ENCODE assay signal across 8 cellular contexts in the genomic region with DNA sequence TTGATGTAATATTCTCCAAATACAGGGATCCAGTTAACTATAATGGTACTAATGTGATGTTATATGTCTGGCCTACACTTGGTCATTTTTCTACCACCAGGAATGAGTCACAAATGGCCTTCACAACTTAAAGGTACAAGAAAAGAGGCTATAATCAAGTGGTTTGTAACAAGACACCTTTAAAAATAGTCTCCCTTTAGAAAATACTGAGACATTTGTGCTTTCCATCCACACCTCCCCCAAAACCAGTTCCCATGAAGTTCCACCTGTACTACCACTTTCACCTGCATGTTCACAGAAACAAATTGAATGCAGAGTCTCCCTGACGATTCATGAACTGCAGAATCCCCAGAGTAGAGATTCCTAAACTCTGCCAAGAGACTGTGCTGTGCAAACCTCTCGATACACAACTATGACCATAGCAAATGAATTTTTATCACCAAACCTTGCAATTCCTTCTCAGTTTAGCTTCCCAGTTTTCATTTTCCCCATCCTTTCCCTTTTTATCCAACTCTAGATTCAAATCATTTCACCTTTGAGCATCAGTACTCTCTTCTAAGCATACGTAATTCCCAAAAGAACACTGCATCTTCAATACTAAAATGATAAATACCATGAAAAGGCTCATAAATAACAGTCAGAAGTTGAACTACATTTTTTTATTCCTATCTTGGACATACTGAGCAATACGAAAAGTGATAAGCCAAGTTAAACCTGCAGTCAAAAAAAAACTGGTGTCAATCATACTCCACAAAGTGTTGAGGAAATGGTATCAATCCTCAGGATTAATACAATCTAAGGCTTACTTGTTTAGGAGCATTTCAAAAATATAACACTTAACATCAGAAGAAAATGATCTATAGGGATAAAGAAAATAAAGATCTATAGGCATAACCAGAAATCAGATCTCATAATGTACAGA. TPM values are rescaled to one million over a fixed set of nuclear protein-coding genes. Genes with fewer than 3 reads are reported as not detected.
A peak's percentile ranks its signal among the peaks of the same experiment; 100 is the strongest.
DNase-seq lines count a peak whose midpoint lies in the region; ATAC-seq and TF ChIP-seq lines count a peak whose summit lies in the region.

No MANE protein-coding gene starts in this region.

- in situ Hi-C loops in IMR-90 (cut with MboI; ENCODE audit: low sequenced_read_pairs), result loop anchor here (5.0 to 10.0 kb wide), 3 partner anchors 328 to 755 kb away; no protein-coding TSS in a partner anchor

- H2AK5ac ChIP-seq in IMR-90 (ENCODE audit: low read depth, low read length) (peak overlapping the region; percentile 73), mesendoderm (ENCODE audit: low read length) (no peak overlapping the region)

- H4K5ac ChIP-seq in IMR-90 (ENCODE audit: low read depth, low read length) (peak overlapping the region; percentile 71; the same call in 1 of the 2 replicates), mesendoderm (ENCODE audit: low read length) (no peak overlapping the region)

- H3K9ac ChIP-seq in BLaER1 (peak overlapping the region; percentile 59), IMR-90 (ENCODE audit: low read depth, low read length) (peak overlapping the region; percentile 79), mesendoderm (ENCODE audit: low read length) (no peak overlapping the region)

- WGBS in IMR-90 (ENCODE audit: extremely low coverage in 2 of 2, insufficient read length in 1 of 2), 2 experiments, result 14% methylated on average over 1 of the region's 4 CpGs; no CpG with 5 or more reads in 1 of the 2 experiments
- 100% methylated on average over 1 of the region's 4 CpGs for WGBS in mesendoderm (ENCODE audit: extremely low coverage, insufficient coverage, low lambda C conversion rate)

- H3K36me3 ChIP-seq in BLaER1 (peaks cover 52% of the 10 kb centered on the region), IMR-90 (ENCODE audit: control insufficient read depth, insufficient read depth, low read length) (peaks cover 28% of the 10 kb centered on the region), breast epithelium (no peaks in the 10 kb centered on the region), muscle layer of duodenum (ENCODE audit: control insufficient read depth in 1 of 2, insufficient read depth in 2 of 2, low read length in 2 of 2) (peaks cover 16 to 29% of the 10 kb centered on the region in 2 donors), mesendoderm (ENCODE audit: control insufficient read depth, insufficient read depth, low read length) (no peaks in the 10 kb centered on the region)

- H2AFZ ChIP-seq in IMR-90 (replicated peaks; ENCODE audit: low read length, poor library complexity), result no peak overlapping the region

- H2BK20ac ChIP-seq in IMR-90 (ENCODE audit: low read depth, low read length), result peak overlapping the region; percentile 70; the same call in 1 of the 2 replicates

- POLR2A ChIA-PET in IMR-90 (lab: Charles Lee; ENCODE audit: unreplicated experiment), result interaction anchor here (0.6 kb wide), 1 partner anchor 559 kb away, joined by 3 read pairs; no protein-coding TSS in a partner anchor

- dilution Hi-C loops in IMR-90 (cut with HindIII; ENCODE audit: low sequenced_read_pairs, unreplicated experiment), result no loop called here

- BruUV-seq in IMR-90 (replicated peaks; lab: Mats Ljungman, UMichigan), result no TSS peak

- TF ChIP-seq RAD21 in IMR-90 (IDR thresholded peaks at IDR 0.05; ENCODE audit: low read length), result no peak

- TF ChIP-seq CTCF in IMR-90 (conservative IDR thresholded peaks at IDR 0.05; ENCODE audit: low read depth, low read length), result no peak
- no peak for TF ChIP-seq CTCF in breast epithelium (IDR thresholded peaks at IDR 0.05)

- H3K14ac ChIP-seq in IMR-90 (replicated peaks; ENCODE audit: low read depth, low read length), result peak overlapping the region; percentile 53

- peak overlapping the region; percentile 92 for H3K4me2 ChIP-seq in BLaER1
- peak overlapping the region; percentile 99 for H3K4me2 ChIP-seq in IMR-90 (ENCODE audit: low read depth, low read length)
- H3K4me2 ChIP-seq in mesendoderm (ENCODE audit: low read length), result no peak overlapping the region

- H3K23ac ChIP-seq in IMR-90 (ENCODE audit: low read depth, low read length) (peak overlapping the region; percentile 75), mesendoderm (ENCODE audit: low read length) (no peak overlapping the region)

- H4K8ac ChIP-seq in IMR-90 (ENCODE audit: low read depth in 2 of 2, low read length in 2 of 2) (peak overlapping the region; percentile 10 to 20; a peak in 3 of 4 replicates), mesendoderm (ENCODE audit: low read depth, low read length) (no peak overlapping the region)

- H3K27me3 ChIP-seq in BLaER1 (no peaks in the 10 kb centered on the region), IMR-90 (ENCODE audit: control insufficient read depth, insufficient read depth, low read length) (no peaks in the 10 kb centered on the region), breast epithelium (no peaks in the 10 kb centered on the region), muscle layer of duodenum (ENCODE audit: low read depth, low read length) (no peaks in the 10 kb centered on the region), mesendoderm (ENCODE audit: insufficient read depth, low read length, poor library complexity) (no peaks in the 10 kb centered on the region)

- peak overlapping the region; percentile 23; the same call in 1 of the 2 replicates for H2BK120ac ChIP-seq in IMR-90 (ENCODE audit: low read depth, low read length)
- H2BK120ac ChIP-seq in mesendoderm (ENCODE audit: low read depth, low read length), result no peak overlapping the region

- peak overlapping the region; percentile 100 for H3K4me3 ChIP-seq in BLaER1
- peak overlapping the region; percentile 50 for H3K4me3 ChIP-seq in IMR-90 (ENCODE audit: insufficient read depth, low read depth, low read length)
- peak overlapping the region; percentile 66 to 100 (median 95) for H3K4me3 ChIP-seq in breast epithelium
- H3K4me3 ChIP-seq in muscle layer of duodenum (ENCODE audit: low read depth in 1 of 2, low read length in 2 of 2), result peak overlapping the region; percentile 95 to 98
- no peak overlapping the region for H3K4me3 ChIP-seq in mesendoderm (ENCODE audit: low read length)

- peak overlapping the region; percentile 26 for H2AK9ac ChIP-seq in IMR-90 (replicated peaks; ENCODE audit: low read depth, low read length, poor library complexity)

- H2BK15ac ChIP-seq in IMR-90 (ENCODE audit: low read depth, low read length) (peak overlapping the region; percentile 62; the same call in 1 of the 3 replicates), mesendoderm (replicated peaks; ENCODE audit: low read depth) (no peak overlapping the region)

- H3K18ac ChIP-seq in IMR-90 (ENCODE audit: low read depth, low read length) (peak overlapping the region; percentile 88; the same call in 1 of the 2 replicates), mesendoderm (ENCODE audit: low read length) (no peak overlapping the region)

- H2BK5ac ChIP-seq in IMR-90 (ENCODE audit: low read depth, low read length, poor library complexity, severe bottlenecking) (peak overlapping the region; percentile 79), mesendoderm (ENCODE audit: low read length) (no peak overlapping the region)

- peaks cover 0 to 18% of the 10 kb centered on the region in 2 experiments; a peak in 2 of 4 replicates for H3K79me1 ChIP-seq in IMR-90 (ENCODE audit: low read depth in 1 of 2, low read length in 2 of 2)
- H3K79me1 ChIP-seq in mesendoderm (ENCODE audit: low read length), result peaks cover 8% of the 10 kb centered on the region

- CTCF ChIA-PET in IMR-90 (lab: Yijun Ruan, JAX), result no interaction called here

- H3K4me1 ChIP-seq in BLaER1 (peaks cover 78% of the 10 kb centered on the region), IMR-90 (ENCODE audit: control insufficient read depth, insufficient read depth, low read length) (peaks cover 11% of the 10 kb centered on the region), breast epithelium (peaks cover 0 to 14% of the 10 kb centered on the region in 2 donors), muscle layer of duodenum (ENCODE audit: control insufficient read depth in 1 of 2, insufficient read depth in 2 of 2, low read length in 2 of 2) (peaks cover 26 to 30% of the 10 kb centered on the region in 2 donors), mesendoderm (ENCODE audit: control insufficient read depth, low read depth, low read length) (no peaks in the 10 kb centered on the region)

- peaks cover 50% of the 10 kb centered on the region for H3K79me2 ChIP-seq in mesendoderm (ENCODE audit: control insufficient read depth, insufficient read depth, low read length)

- peak overlapping the region; percentile 81 for H3K56ac ChIP-seq in IMR-90 (ENCODE audit: extremely low read depth, insufficient read depth, low read length)
- no peak overlapping the region for H3K56ac ChIP-seq in mesendoderm (ENCODE audit: low read length)

- H3K9me1 ChIP-seq in IMR-90 (ENCODE audit: insufficient read depth, low read length), result peaks cover 7% of the 10 kb centered on the region

- H3K4ac ChIP-seq in IMR-90 (ENCODE audit: low read depth, low read length) (peak overlapping the region; percentile 71; the same call in 1 of the 2 replicates), mesendoderm (ENCODE audit: low read depth, low read length) (no peak overlapping the region)

- DNase-seq in IMR-90 (peak; percentile 59), breast epithelium (ENCODE audit: low spot score in 2 of 2) (no peak), mesendoderm (no peak), NCI-H1694 (lab: John Stamatoyannopoulos, UW) (no peak)
- DNase-seq in stimulated activated CD4-positive, alpha-beta T cell treated with anti-CD3 and anti-CD28 coated beads, Interleukin-1b, Interleukin-23, amount 100 ng/mL, for 48 hours, result no peak

- H3K27ac ChIP-seq in BLaER1, result no peak overlapping the region
- peak overlapping the region; percentile 68 for H3K27ac ChIP-seq in IMR-90 (ENCODE audit: insufficient read depth, low read length)
- H3K27ac ChIP-seq in breast epithelium, result peak overlapping the region; percentile 96 to 99
- peak overlapping the region; percentile 93 for H3K27ac ChIP-seq in muscle layer of duodenum (ENCODE audit: low read length)
- H3K27ac ChIP-seq in mesendoderm (ENCODE audit: low read depth, low read length), result no peak overlapping the region

- no peak overlapping the region for H4K91ac ChIP-seq in IMR-90 (ENCODE audit: insufficient read depth, low read depth, low read length)

- no peaks in the 10 kb centered on the region; the same call in 1 of the 2 replicates for H3K9me3 ChIP-seq in BLaER1
- no peaks in the 10 kb centered on the region for H3K9me3 ChIP-seq in IMR-90 (ENCODE audit: control insufficient read depth, insufficient read depth, low read length)
- H3K9me3 ChIP-seq in breast epithelium, result no peaks in the 10 kb centered on the region
- H3K9me3 ChIP-seq in muscle layer of duodenum (ENCODE audit: control insufficient read depth in 1 of 2, low read length in 2 of 2), result no peaks in the 10 kb centered on the region

- TF ChIP-seq POLR2A in IMR-90 (IDR thresholded peaks at IDR 0.05; ENCODE audit: low read depth, low read length) (peak; percentile 22; the same call in 1 of the 2 replicates), breast epithelium (IDR thresholded peaks at IDR 0.05) (no peak)

- intact Hi-C loops in IMR-90 (cut with micrococcal nuclease) (loop anchor here (2.0 to 5.0 kb wide), 4 partner anchors 61 to 258 kb away; no protein-coding TSS in a partner anchor), breast epithelium (cut with DNase I; ENCODE audit: low total_unique reads) (no loop called here)

- ATAC-seq in IMR-90 (ENCODE audit: low read depth) (no peak), HG02938 (IDR thresholded peaks at IDR 0.05; ENCODE audit: unreplicated experiment) (no peak)

- H4K20me1 ChIP-seq in BLaER1, result peaks cover 100% of the 10 kb centered on the region
- H4K20me1 ChIP-seq in IMR-90 (ENCODE audit: insufficient read depth, low read length), result peaks cover 19% of the 10 kb centered on the region

RNA-seq across cellular contexts. Expression of a gene that starts 5.8 kb away (rescaled TPM):
- total RNA-seq in IMR-90 (2012; rRNA removed), result 3.8 and 8.1 TPM in 2 replicates
- 33.5 and 43.3 TPM in 2 replicates for polyA plus RNA-seq in IMR-90 (2012; rRNA removed)
- polyA plus RNA-seq in IMR-90 (2012; cell fraction: cytosol; rRNA removed), result 3.7 and 12.0 TPM in 2 replicates
- polyA plus RNA-seq in IMR-90 (2012; cell fraction: nucleus; rRNA removed; ENCODE audit: low replicate concordance), result 4.7 and 12.8 TPM in 2 replicates
- total RNA-seq in breast epithelium, result 100 to 1,000 TPM in 1 of 3 donors, 10 to 100 TPM in 2; 83.9 to 106 (median 96.3) TPM
- 9.7 TPM for polyA plus RNA-seq in mesendoderm (2013, experiment 1 of 2)
- polyA plus RNA-seq in mesendoderm (2013, experiment 2 of 2), result 10.6 TPM

Comparison
In these comparisons a context has a peak if more than half of its experiments do, and no peak if none do; other contexts are left out.
1. H3K27ac ChIP-seq: peak in IMR-90 (single experiment), breast epithelium (2 of 2) and muscle layer of duodenum (single experiment); none in BLaER1 (single experiment) and mesendoderm (single experiment).